In the genomic region with DNA sequence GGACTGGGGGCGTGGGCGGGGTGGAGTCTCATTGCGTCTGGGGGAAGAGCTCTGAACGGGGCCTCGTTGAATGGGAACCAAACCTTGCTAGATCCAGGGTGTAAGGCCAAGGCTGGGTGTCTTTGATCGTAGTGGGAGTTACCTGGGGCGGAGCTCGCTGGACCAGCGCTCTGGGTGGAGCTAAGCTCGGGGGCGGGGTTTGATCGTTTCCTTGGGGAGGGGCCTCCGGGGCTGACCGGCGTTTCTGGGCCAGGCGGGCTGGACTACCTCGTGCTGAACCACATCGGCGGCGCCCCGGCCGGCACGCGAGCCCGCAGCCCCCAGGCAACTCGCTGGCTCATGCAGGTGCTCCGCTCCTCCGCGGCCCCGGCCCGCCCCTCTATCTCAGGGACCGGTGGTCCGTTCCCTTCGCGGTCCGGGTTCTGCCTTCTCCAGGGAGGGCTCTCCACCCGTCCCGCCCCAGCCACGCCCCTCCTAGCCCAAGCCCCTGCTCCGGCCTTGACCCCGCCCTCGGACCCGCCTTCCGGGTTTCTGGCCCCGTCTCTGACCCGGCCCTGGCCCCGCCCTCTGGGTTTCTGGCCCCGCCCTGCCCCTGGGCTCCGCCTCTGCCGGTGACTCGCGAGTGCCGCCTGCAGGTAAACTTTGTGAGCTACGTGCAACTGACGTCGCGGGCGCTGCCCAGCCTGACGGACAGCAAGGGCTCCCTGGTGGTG, we compare ENCODE assay signal across 8 cellular contexts. TPM values are rescaled to one million over a fixed set of nuclear protein-coding genes. Genes with fewer than 3 reads are reported as not detected.
DNase-seq lines count a peak whose midpoint lies in the region; ATAC-seq and TF ChIP-seq lines count a peak whose summit lies in the region.

No MANE protein-coding gene starts in this region.

- peak overlapping the region; percentile 81 for H2AFZ ChIP-seq in ACC112 (ENCODE audit: low read length, unreplicated experiment)

- H3K4me3 ChIP-seq in ACC112 (ENCODE audit: low read depth, low read length) (peak overlapping the region; percentile 81), coronary artery (peak overlapping the region; percentile 70)

- no peaks in the 10 kb centered on the region for H3K36me3 ChIP-seq in ACC112 (ENCODE audit: insufficient read depth, low read length)

- H3K27me3 ChIP-seq in ACC112 (ENCODE audit: insufficient read depth, low read length): no peaks in the 10 kb centered on the region

- TF ChIP-seq CTCF in coronary artery (IDR thresholded peaks at IDR 0.05): peak; percentile 83

- peak; percentile 96 for DNase-seq in NCI-H345 (lab: John Stamatoyannopoulos, UW)
- peak; percentile 93 to 96 for DNase-seq in activated CD4-positive, alpha-beta T cell treated with anti-CD3 and anti-CD28 coated beads for 4 hours
- peak; percentile 96 for DNase-seq in coronary artery (ENCODE audit: low spot score)
- DNase-seq in left lobe of liver (ENCODE audit: low spot score): peak; percentile 98
- DNase-seq in stimulated activated CD4-positive, alpha-beta T cell treated with anti-CD3 and anti-CD28 coated beads, Interleukin-1b, Interleukin-23, amount 100 ng/mL, for 48 hours: peak; percentile 99

- H3K79me2 ChIP-seq in ACC112 (ENCODE audit: control insufficient read depth, insufficient read depth, low read length, unreplicated experiment): peaks cover 17% of the 10 kb centered on the region

- ATAC-seq in GM18868 (IDR thresholded peaks at IDR 0.05; ENCODE audit: unreplicated experiment) (peak; percentile 57), HG03135 (IDR thresholded peaks at IDR 0.05; ENCODE audit: unreplicated experiment) (peak; percentile 47), left lobe of liver (peak; percentile 80)

- H3K27ac ChIP-seq in ACC112 (ENCODE audit: low read depth, low read length): no peak overlapping the region
- H3K27ac ChIP-seq in coronary artery: peak overlapping the region; percentile 63 to 85

- peaks cover 1% of the 10 kb centered on the region for H3K4me1 ChIP-seq in ACC112 (ENCODE audit: control insufficient read depth, insufficient read depth, low read length, unreplicated experiment)

RNA-seq across cellular contexts. Expression of a gene that starts 3.3 kb away (rescaled TPM):
- 241 TPM for total RNA-seq in left lobe of liver

RNA-seq across cellular contexts. Expression of a gene that starts 6.0 kb away (rescaled TPM):
- 4.1 TPM for total RNA-seq in left lobe of liver

RNA-seq across cellular contexts. Expression of a gene that starts 6.5 kb away (rescaled TPM):
- 38.4 TPM for total RNA-seq in left lobe of liver

RNA-seq across cellular contexts. Expression of a gene that starts 33.1 kb away (rescaled TPM):
- total RNA-seq in left lobe of liver: 68.7 TPM

RNA-seq across cellular contexts. Expression of a gene that starts 33.6 kb away (rescaled TPM):
- not detected for total RNA-seq in left lobe of liver
